ENCODE assay signal across 1 cellular context in genomic region chr2:29033656-29034055, GRCh38.
TF ChIP-seq lines count a peak whose summit lies in the region.

No MANE protein-coding gene starts in this region.

TF ChIP-seq in IMR-90, 13 proteins besides CTCF, POLR2A, EP300 and RAD21 (continued from another document):
- no peak for TF ChIP-seq USF2 (IDR thresholded peaks at IDR 0.05; ENCODE audit: low read depth, low read length)
- TF ChIP-seq RFX5 (IDR thresholded peaks at IDR 0.05; ENCODE audit: low read depth, low read length) = no peak
- no peak for TF ChIP-seq MXI1 (IDR thresholded peaks at IDR 0.05; ENCODE audit: borderline replicate concordance, low read depth, low read length)
- TF ChIP-seq CEBPB (IDR thresholded peaks at IDR 0.05; ENCODE audit: low read depth, low read length) = no peak
- TF ChIP-seq ELK1 (IDR thresholded peaks at IDR 0.05; ENCODE audit: borderline replicate concordance, low read depth, low read length) = no peak
- no peak for TF ChIP-seq CHD1 (IDR thresholded peaks at IDR 0.05; ENCODE audit: low read depth, low read length)
- no peak for TF ChIP-seq MAZ (IDR thresholded peaks at IDR 0.05; ENCODE audit: borderline replicate concordance, low read depth, low read length)
- TF ChIP-seq BHLHE40 (IDR thresholded peaks at IDR 0.05; ENCODE audit: low read depth, low read length) = no peak
- TF ChIP-seq NFE2L2 (IDR thresholded peaks at IDR 0.05; ENCODE audit: low read depth, low read length) = no peak
- TF ChIP-seq MAFK (IDR thresholded peaks at IDR 0.05; ENCODE audit: low read depth, low read length) = no peak
- no peak for TF ChIP-seq SMC3 (IDR thresholded peaks at IDR 0.05; ENCODE audit: low read depth, low read length)
- no peak for TF ChIP-seq RCOR1 (IDR thresholded peaks at IDR 0.05; ENCODE audit: insufficient replicate concordance, low read length)
